8 cellular contexts compared by ENCODE assay signal in the genomic region with DNA sequence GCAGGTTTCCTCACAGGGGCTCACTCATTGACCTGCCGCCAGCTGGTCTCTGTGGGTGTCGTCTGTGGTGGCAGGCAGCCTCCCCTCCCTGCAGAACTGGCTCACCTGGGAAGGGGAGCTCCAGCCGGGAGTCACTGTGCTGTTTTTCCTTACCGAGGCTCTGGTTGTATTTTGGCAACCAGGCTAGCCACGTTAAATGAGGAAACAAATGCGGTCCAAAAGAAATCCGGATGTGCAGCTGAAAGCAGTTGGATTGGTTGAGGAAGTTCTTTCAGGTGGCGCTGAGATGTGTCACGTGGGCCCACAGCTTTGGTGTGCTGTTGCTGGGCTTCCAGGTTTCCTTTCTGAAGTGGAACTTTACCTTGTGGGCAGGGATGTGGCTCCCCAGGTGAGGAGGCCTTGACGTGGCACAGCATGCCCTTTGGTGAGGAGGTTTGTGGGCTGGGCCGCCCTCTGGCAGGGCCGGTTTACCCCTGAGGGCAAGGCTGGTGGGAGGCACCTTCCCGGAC. TPM values are rescaled to one million over a fixed set of nuclear protein-coding genes. Genes with fewer than 3 reads are reported as not detected.
DNase-seq lines count a peak whose midpoint lies in the region; ATAC-seq and TF ChIP-seq lines count a peak whose summit lies in the region.

No MANE protein-coding gene starts in this region.

- no peaks in the 10 kb centered on the region for H3K36me3 Mint-ChIP-seq in stimulated activated naive B cell treated with anti-CD40 and anti-IgM and Interleukin-4, amounts not matched to agents 10 μg/mL and 1 μg/mL and 100 μg/mL, for 72 hours

- peak; percentile 66 for DNase-seq in activated effector memory CD4-positive, alpha-beta T cell treated with anti-CD3 and anti-CD28 coated beads, Interleukin-2, amount 50 U/mL, for 16 hours
- no peak for DNase-seq in activated effector memory CD4-positive, alpha-beta T cell treated with Interleukin-2 at 50 U/mL for 16 hours
- DNase-seq in NOMO-1 treated with DMSO at 0.1 percent for 48 hours (lab: John Stamatoyannopoulos, UW; ENCODE audit: unreplicated experiment) (peak; percentile 53), omental fat pad (ENCODE audit: low spot score) (no peak), NCI-H1092 treated with DMSO at 0.1 percent for 48 hours (lab: John Stamatoyannopoulos, UW) (no peak)
- DNase-seq in central memory CD4-positive, alpha-beta T cell, result peak; percentile 55
- peak; percentile 12 for DNase-seq in stimulated activated naive B cell treated with anti-CD40 and anti-IgM and Interleukin-4, amounts not matched to agents 10 μg/mL and 1 μg/mL and 100 μg/mL, for 72 hours

- no peaks in the 10 kb centered on the region for H3K9me3 Mint-ChIP-seq in stimulated activated naive B cell treated with anti-CD40 and anti-IgM and Interleukin-4, amounts not matched to agents 10 μg/mL and 1 μg/mL and 100 μg/mL, for 72 hours

- H3K27ac Mint-ChIP-seq in stimulated activated naive B cell treated with anti-CD40 and anti-IgM and Interleukin-4, amounts not matched to agents 10 μg/mL and 1 μg/mL and 100 μg/mL, for 72 hours, result peak overlapping the region; percentile 72

- ATAC-seq in stimulated activated naive B cell treated with anti-CD40 and anti-IgM and Interleukin-4, amounts not matched to agents 10 μg/mL and 1 μg/mL and 100 μg/mL, for 72 hours (replicated peaks), result peak; percentile 76 to 80
- no peak for ATAC-seq in omental fat pad (ENCODE audit: low FRiP score)
- ATAC-seq in HG02852 (IDR thresholded peaks at IDR 0.05; ENCODE audit: unreplicated experiment), result no peak

- TF ChIP-seq CTCF in omental fat pad (IDR thresholded peaks at IDR 0.05), result no peak

- H3K27me3 Mint-ChIP-seq in stimulated activated naive B cell treated with anti-CD40 and anti-IgM and Interleukin-4, amounts not matched to agents 10 μg/mL and 1 μg/mL and 100 μg/mL, for 72 hours, result no peaks in the 10 kb centered on the region

- peaks cover 0 to 7% of the 10 kb centered on the region in 2 donors for H3K4me1 Mint-ChIP-seq in stimulated activated naive B cell treated with anti-CD40 and anti-IgM and Interleukin-4, amounts not matched to agents 10 μg/mL and 1 μg/mL and 100 μg/mL, for 72 hours

- peak overlapping the region; percentile 73 to 74 for H3K4me3 Mint-ChIP-seq in stimulated activated naive B cell treated with anti-CD40 and anti-IgM and Interleukin-4, amounts not matched to agents 10 μg/mL and 1 μg/mL and 100 μg/mL, for 72 hours

RNA-seq across cellular contexts. Expression of a gene that starts 14.2 kb away (rescaled TPM):
- 100 to 1,000 TPM in 3 of 4 donors, 10 to 100 TPM in 1; 94.7 to 179 (median 122) TPM for total RNA-seq in omental fat pad

Comparison
In these comparisons a context has a peak if more than half of its experiments do, and no peak if none do; other contexts are left out.
1. DNase-seq: peak in activated effector memory CD4-positive, alpha-beta T cell treated with anti-CD3 and anti-CD28 coated beads, Interleukin-2, amount 50 U/mL, for 16 hours (single experiment), NOMO-1 treated with DMSO at 0.1 percent for 48 hours (single experiment), central memory CD4-positive, alpha-beta T cell (single experiment) and stimulated activated naive B cell treated with anti-CD40 and anti-IgM and Interleukin-4, amounts not matched to agents 10 μg/mL and 1 μg/mL and 100 μg/mL, for 72 hours (single experiment); none in activated effector memory CD4-positive, alpha-beta T cell treated with Interleukin-2 at 50 U/mL for 16 hours (single experiment), omental fat pad (single experiment) and NCI-H1092 treated with DMSO at 0.1 percent for 48 hours (single experiment).
2. ATAC-seq: peak in stimulated activated naive B cell treated with anti-CD40 and anti-IgM and Interleukin-4, amounts not matched to agents 10 μg/mL and 1 μg/mL and 100 μg/mL, for 72 hours (2 of 2); none in omental fat pad (single experiment) and HG02852 (single experiment).